ENCODE assay signal across 1 cellular context in the genomic region with DNA sequence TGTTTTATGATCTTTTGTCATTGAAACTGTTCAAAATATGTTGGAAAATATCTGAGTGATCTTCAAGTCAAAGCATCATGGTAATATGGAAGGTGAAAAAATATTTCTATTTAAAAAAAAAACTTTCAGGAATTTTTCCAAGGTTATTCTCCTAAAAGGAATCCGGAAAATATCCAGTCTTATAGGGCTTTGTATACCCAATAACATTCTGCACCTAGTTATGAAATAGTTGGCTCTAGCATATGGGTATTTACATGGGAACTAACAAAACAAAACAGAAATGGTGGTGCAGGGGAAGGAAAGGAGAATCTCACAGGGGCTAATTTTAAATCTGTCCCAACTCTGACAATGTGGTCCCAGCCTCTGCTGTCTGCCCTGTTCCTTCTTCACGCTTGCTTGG.
TF ChIP-seq lines count a peak whose summit lies in the region.

No MANE protein-coding gene starts in this region.

TF ChIP-seq in GM23338, 12 proteins besides CTCF, POLR2A, EP300 and RAD21 (continued from another document):
- TF ChIP-seq, protein P1, sequence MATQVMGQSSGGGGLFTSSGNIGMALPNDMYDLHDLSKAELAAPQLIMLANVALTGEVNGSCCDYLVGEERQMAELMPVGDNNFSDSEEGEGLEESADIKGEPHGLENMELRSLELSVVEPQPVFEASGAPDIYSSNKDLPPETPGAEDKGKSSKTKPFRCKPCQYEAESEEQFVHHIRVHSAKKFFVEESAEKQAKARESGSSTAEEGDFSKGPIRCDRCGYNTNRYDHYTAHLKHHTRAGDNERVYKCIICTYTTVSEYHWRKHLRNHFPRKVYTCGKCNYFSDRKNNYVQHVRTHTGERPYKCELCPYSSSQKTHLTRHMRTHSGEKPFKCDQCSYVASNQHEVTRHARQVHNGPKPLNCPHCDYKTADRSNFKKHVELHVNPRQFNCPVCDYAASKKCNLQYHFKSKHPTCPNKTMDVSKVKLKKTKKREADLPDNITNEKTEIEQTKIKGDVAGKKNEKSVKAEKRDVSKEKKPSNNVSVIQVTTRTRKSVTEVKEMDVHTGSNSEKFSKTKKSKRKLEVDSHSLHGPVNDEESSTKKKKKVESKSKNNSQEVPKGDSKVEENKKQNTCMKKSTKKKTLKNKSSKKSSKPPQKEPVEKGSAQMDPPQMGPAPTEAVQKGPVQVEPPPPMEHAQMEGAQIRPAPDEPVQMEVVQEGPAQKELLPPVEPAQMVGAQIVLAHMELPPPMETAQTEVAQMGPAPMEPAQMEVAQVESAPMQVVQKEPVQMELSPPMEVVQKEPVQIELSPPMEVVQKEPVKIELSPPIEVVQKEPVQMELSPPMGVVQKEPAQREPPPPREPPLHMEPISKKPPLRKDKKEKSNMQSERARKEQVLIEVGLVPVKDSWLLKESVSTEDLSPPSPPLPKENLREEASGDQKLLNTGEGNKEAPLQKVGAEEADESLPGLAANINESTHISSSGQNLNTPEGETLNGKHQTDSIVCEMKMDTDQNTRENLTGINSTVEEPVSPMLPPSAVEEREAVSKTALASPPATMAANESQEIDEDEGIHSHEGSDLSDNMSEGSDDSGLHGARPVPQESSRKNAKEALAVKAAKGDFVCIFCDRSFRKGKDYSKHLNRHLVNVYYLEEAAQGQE (IDR thresholded peaks at IDR 0.05; ENCODE audit: unreplicated experiment) = no peak
- TF ChIP-seq JUNB (IDR thresholded peaks at IDR 0.05; ENCODE audit: unreplicated experiment) (no peak), POLR2AphosphoS5 (IDR thresholded peaks at IDR 0.05; ENCODE audit: low read depth) (no peak), CREB1 (CRISPR knock-in tag; IDR thresholded peaks at IDR 0.05; ENCODE audit: low read depth) (no peak), EZH2 (IDR thresholded peaks at IDR 0.05; ENCODE audit: low read depth, unreplicated experiment) (no peak), ZNF114 (CRISPR knock-in tag; IDR thresholded peaks at IDR 0.05) (no peak), NANOG (IDR thresholded peaks at IDR 0.05; ENCODE audit: borderline replicate concordance) (no peak)
- TF ChIP-seq, protein P2, sequence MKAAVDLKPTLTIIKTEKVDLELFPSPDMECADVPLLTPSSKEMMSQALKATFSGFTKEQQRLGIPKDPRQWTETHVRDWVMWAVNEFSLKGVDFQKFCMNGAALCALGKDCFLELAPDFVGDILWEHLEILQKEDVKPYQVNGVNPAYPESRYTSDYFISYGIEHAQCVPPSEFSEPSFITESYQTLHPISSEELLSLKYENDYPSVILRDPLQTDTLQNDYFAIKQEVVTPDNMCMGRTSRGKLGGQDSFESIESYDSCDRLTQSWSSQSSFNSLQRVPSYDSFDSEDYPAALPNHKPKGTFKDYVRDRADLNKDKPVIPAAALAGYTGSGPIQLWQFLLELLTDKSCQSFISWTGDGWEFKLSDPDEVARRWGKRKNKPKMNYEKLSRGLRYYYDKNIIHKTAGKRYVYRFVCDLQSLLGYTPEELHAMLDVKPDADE (IDR thresholded peaks at IDR 0.05) = no peak
